11 cellular contexts compared by ENCODE assay signal in genomic region chr21:17793271-17793670, GRCh38. TPM values are rescaled to one million over a fixed set of nuclear protein-coding genes. Genes with fewer than 3 reads are reported as not detected.
A peak's percentile ranks its signal among the peaks of the same experiment; 100 is the strongest.
DNase-seq lines count a peak whose midpoint lies in the region; ATAC-seq and TF ChIP-seq lines count a peak whose summit lies in the region.
"Had no signal": no experiment of that assay in that cellular context is flagged by ENCODE, and none has a peak within 500 bp of the region (broad histone marks: within the 10 kb centered on the region; RNA-seq: fewer than 3 reads in every experiment).

No MANE protein-coding gene starts in this region.

- H3K27me3 ChIP-seq in BLaER1 (no peaks in the 10 kb centered on the region), OCI-LY3 (ENCODE audit: low read depth, low read length) (no peaks in the 10 kb centered on the region), lower lobe of right lung (ENCODE audit: low read depth) (no peaks in the 10 kb centered on the region), ascending aorta (no peaks in the 10 kb centered on the region)
- H3K27me3 ChIP-seq: hepatocyte had no signal

- H3K36me3 ChIP-seq in BLaER1 (peaks cover 34% of the 10 kb centered on the region), OCI-LY3 (replicated peaks; ENCODE audit: low read depth, low read length) (peaks cover 18% of the 10 kb centered on the region), lower lobe of right lung (peaks cover 7% of the 10 kb centered on the region), ascending aorta (peaks cover 0 to 17% of the 10 kb centered on the region in 2 donors)

- H3K4me1 ChIP-seq in BLaER1 (peaks cover 39% of the 10 kb centered on the region), OCI-LY3 (ENCODE audit: low read length) (peaks cover 28% of the 10 kb centered on the region), lower lobe of right lung (peaks cover 29% of the 10 kb centered on the region), ascending aorta (no peaks in the 10 kb centered on the region)

- no peak for DNase-seq in lower lobe of right lung
- no peak for DNase-seq in epidermal melanocyte (ENCODE audit: insufficient read length, low spot score)
- no peak for DNase-seq in ecto neural progenitor cell (ENCODE audit: low spot score)
- DNase-seq in ascending aorta (ENCODE audit: low spot score in 2 of 2) = no peak
- DNase-seq: NCI-H2227 treated with DMSO at 0.1 percent for 48 hours, posterior cingulate gyrus had no signal

- no peak overlapping the region for H2AFZ ChIP-seq in OCI-LY3 (ENCODE audit: low read depth, low read length)
- H2AFZ ChIP-seq: hepatocyte had no signal

- no peak overlapping the region for H3K4me3 ChIP-seq in BLaER1
- peak overlapping the region; percentile 61 for H3K4me3 ChIP-seq in OCI-LY3 (ENCODE audit: low read length)
- peak overlapping the region; percentile 47 for H3K4me3 ChIP-seq in lower lobe of right lung
- H3K4me3 ChIP-seq in ascending aorta = peak overlapping the region in 1 of 2 donors; percentile 34
- H3K4me3 ChIP-seq: hepatocyte had no signal

- intact Hi-C loops in lower lobe of right lung (cut with DNase I) = no loop called here
- intact Hi-C loops in ascending aorta (cut with DNase I) = no loop called here

- H3K9me3 ChIP-seq in BLaER1 (no peaks in the 10 kb centered on the region), OCI-LY3 (ENCODE audit: insufficient read depth, low read length) (no peaks in the 10 kb centered on the region), lower lobe of right lung (no peaks in the 10 kb centered on the region), ascending aorta (no peaks in the 10 kb centered on the region)

- peaks cover 5% of the 10 kb centered on the region; the same call in 1 of the 2 replicates for H3K79me2 ChIP-seq in OCI-LY3 (ENCODE audit: low read length)
- H3K79me2 ChIP-seq: hepatocyte had no signal

- H3K4me2 ChIP-seq in BLaER1 (peak overlapping the region; percentile 47; the same call in 1 of the 2 replicates), OCI-LY3 (ENCODE audit: low read length) (peak overlapping the region; percentile 75)
- H3K4me2 ChIP-seq: hepatocyte had no signal

- H3K27ac ChIP-seq in BLaER1 (no peak overlapping the region), OCI-LY3 (ENCODE audit: low read length) (peak overlapping the region; percentile 63), lower lobe of right lung (peak overlapping the region; percentile 78), ascending aorta (no peak overlapping the region)
- H3K27ac ChIP-seq: hepatocyte had no signal

- no peak overlapping the region for H3K9ac ChIP-seq in BLaER1
- H3K9ac ChIP-seq in OCI-LY3 (ENCODE audit: low read length) = peak overlapping the region; percentile 44; the same call in 1 of the 2 replicates

- TF ChIP-seq CTCF in OCI-LY3 (IDR thresholded peaks at IDR 0.05; ENCODE audit: low read depth, low read length) (no peak), lower lobe of right lung (IDR thresholded peaks at IDR 0.05) (no peak), ascending aorta (IDR thresholded peaks at IDR 0.05) (no peak)

- H4K20me1 ChIP-seq in BLaER1 (0 out of 2 replicates have a peak, but pooled peaks cover 3% of the 10 kb centered on the region), OCI-LY3 (ENCODE audit: insufficient read depth, low read length) (no peaks in the 10 kb centered on the region)

- ATAC-seq in GM19397 (IDR thresholded peaks at IDR 0.05; ENCODE audit: unreplicated experiment) (peak; percentile 9), lower lobe of right lung (no peak), GM18858 (IDR thresholded peaks at IDR 0.05; ENCODE audit: unreplicated experiment) (no peak)

RNA-seq across cellular contexts. Expression of gene C21orf91, which starts 25.9 kb away (rescaled TPM):
- total RNA-seq in lower lobe of right lung = 24.8 TPM
- 11.3 TPM for total RNA-seq in ascending aorta

Comparison
In these comparisons a context has a peak if more than half of its experiments do, and no peak if none do; other contexts are left out.
1. H3K27ac ChIP-seq: peak in OCI-LY3 (single experiment) and lower lobe of right lung (single experiment); none in BLaER1 (single experiment) and ascending aorta (0 of 2).